In the genomic region with DNA sequence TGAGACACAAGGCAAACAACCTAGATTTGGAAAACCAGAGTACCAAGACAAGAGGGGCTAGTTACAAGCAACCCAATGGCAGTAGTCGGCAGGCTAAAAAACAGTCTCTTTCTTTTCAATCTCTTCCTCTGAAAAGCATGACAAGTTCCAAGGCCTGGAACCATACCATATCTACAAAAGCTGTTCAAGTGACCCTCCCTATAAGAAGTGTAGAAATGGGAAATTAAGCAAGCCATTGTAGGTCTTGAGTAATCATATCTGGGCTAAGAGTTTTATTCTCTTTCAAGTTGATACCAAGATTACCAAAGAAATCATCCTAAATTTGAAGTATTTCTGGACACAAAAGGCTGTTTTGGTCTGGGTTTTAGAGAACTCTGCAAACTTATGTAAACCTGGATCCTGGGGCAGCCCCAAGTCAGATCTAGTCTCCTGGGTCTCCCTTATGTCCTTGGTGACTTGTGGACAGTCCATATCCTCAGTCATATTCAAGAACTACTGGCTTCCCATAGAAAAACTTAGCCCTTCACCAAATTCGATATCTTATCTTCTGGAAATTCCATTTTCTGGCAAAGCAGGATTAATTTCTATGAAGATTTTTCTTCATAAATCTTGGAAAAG, we compare ENCODE assay signal across 20 cellular contexts. TPM values are rescaled to one million over a fixed set of nuclear protein-coding genes. Genes with fewer than 3 reads are reported as not detected.
"Had no signal": no experiment of that assay in that cellular context is flagged by ENCODE, and none has a peak within 500 bp of the region (broad histone marks: within the 10 kb centered on the region; RNA-seq: fewer than 3 reads in every experiment).

No MANE protein-coding gene starts in this region.

- H3K36me3 ChIP-seq: heart right ventricle, ovary, upper lobe of left lung, WERI-Rb-1 had no signal

- ATAC-seq: activated CD4-positive, alpha-beta T cell treated with anti-CD3 and anti-CD28 coated beads for 36 hours; activated CD8-positive, alpha-beta T cell treated with anti-CD3 and anti-CD28 coated beads for 36 hours; activated naive CD8-positive, alpha-beta T cell treated with anti-CD3 and anti-CD28 coated beads, Interleukin-2, amount 50 U/mL, for 24 hours; effector memory CD8-positive, alpha-beta T cell; foreskin keratinocyte; left lobe of liver; stimulated activated memory B cell treated with anti-CD40 and anti-IgM and Interleukin-4, amounts not matched to agents 10 μg/mL and 1 μg/mL and 100 μg/mL, for 72 hours; T-cell had no signal

- H3K9me3 Mint-ChIP-seq: activated CD8-positive, alpha-beta T cell treated with anti-CD3 and anti-CD28 coated beads for 36 hours; activated naive CD8-positive, alpha-beta T cell treated with anti-CD3 and anti-CD28 coated beads, Interleukin-2, amount 50 U/mL, for 24 hours; dendritic cell treated with granulocyte-macrophage colony-stimulating factor and Interleukin-4, amounts not matched to agents 40 ng/mL and 50 ng/mL, for 4 days; nephron; T-cell had no signal

- H3K4me3 Mint-ChIP-seq: activated CD4-positive, alpha-beta T cell treated with anti-CD3 and anti-CD28 coated beads for 36 hours; activated CD8-positive, alpha-beta T cell treated with anti-CD3 and anti-CD28 coated beads for 36 hours; activated naive CD8-positive, alpha-beta T cell treated with anti-CD3 and anti-CD28 coated beads, Interleukin-2, amount 50 U/mL, for 24 hours; dendritic cell treated with granulocyte-macrophage colony-stimulating factor and Interleukin-4, amounts not matched to agents 40 ng/mL and 50 ng/mL, for 4 days; effector memory CD8-positive, alpha-beta T cell; nephron; stimulated activated memory B cell treated with anti-CD40 and anti-IgM and Interleukin-4, amounts not matched to agents 10 μg/mL and 1 μg/mL and 100 μg/mL, for 72 hours; T-cell had no signal

- H3K4me3 ChIP-seq: heart right ventricle, ovary, upper lobe of left lung had no signal

- DNase-seq: activated CD4-positive, alpha-beta T cell treated with anti-CD3 and anti-CD28 coated beads for 36 hours; activated CD8-positive, alpha-beta memory T cell treated with anti-CD3 and anti-CD28 coated beads, Interleukin-2, amount 50 U/mL, for 48 hours; activated CD8-positive, alpha-beta T cell treated with anti-CD3 and anti-CD28 coated beads for 36 hours; activated naive CD8-positive, alpha-beta T cell treated with anti-CD3 and anti-CD28 coated beads, Interleukin-2, amount 50 U/mL, for 24 hours; effector memory CD8-positive, alpha-beta T cell; foreskin keratinocyte; heart right ventricle; islet precursor cell; mesendoderm; ovary; small intestine; T-cell; T1000; upper lobe of left lung; WERI-Rb-1 had no signal

- H3K36me3 Mint-ChIP-seq: stimulated activated memory B cell treated with anti-CD40 and anti-IgM and Interleukin-4, amounts not matched to agents 10 μg/mL and 1 μg/mL and 100 μg/mL, for 72 hours; T-cell had no signal

- H3K9me3 ChIP-seq: heart right ventricle, ovary, upper lobe of left lung had no signal

- H3K4me1 Mint-ChIP-seq: activated CD4-positive, alpha-beta T cell treated with anti-CD3 and anti-CD28 coated beads for 36 hours; activated naive CD8-positive, alpha-beta T cell treated with anti-CD3 and anti-CD28 coated beads, Interleukin-2, amount 50 U/mL, for 24 hours; stimulated activated memory B cell treated with anti-CD40 and anti-IgM and Interleukin-4, amounts not matched to agents 10 μg/mL and 1 μg/mL and 100 μg/mL, for 72 hours; T-cell had no signal

- H3K27ac Mint-ChIP-seq: activated CD4-positive, alpha-beta T cell treated with anti-CD3 and anti-CD28 coated beads for 36 hours; activated CD8-positive, alpha-beta T cell treated with anti-CD3 and anti-CD28 coated beads for 36 hours; activated naive CD8-positive, alpha-beta T cell treated with anti-CD3 and anti-CD28 coated beads, Interleukin-2, amount 50 U/mL, for 24 hours; dendritic cell treated with granulocyte-macrophage colony-stimulating factor and Interleukin-4, amounts not matched to agents 40 ng/mL and 50 ng/mL, for 4 days; effector memory CD8-positive, alpha-beta T cell; nephron; stimulated activated memory B cell treated with anti-CD40 and anti-IgM and Interleukin-4, amounts not matched to agents 10 μg/mL and 1 μg/mL and 100 μg/mL, for 72 hours; T-cell had no signal

- H3K27ac ChIP-seq: epithelial cell of prostate, foreskin keratinocyte, ovary, WERI-Rb-1 had no signal

- H3K27me3 ChIP-seq: foreskin keratinocyte, heart right ventricle, ovary, upper lobe of left lung had no signal

- H3K4me1 ChIP-seq: foreskin keratinocyte had no signal

- H3K27me3 Mint-ChIP-seq: dendritic cell treated with granulocyte-macrophage colony-stimulating factor and Interleukin-4, amounts not matched to agents 40 ng/mL and 50 ng/mL, for 4 days had no signal

RNA-seq across cellular contexts. Expression of gene FMO3, which starts 24.7 kb away (rescaled TPM):
- total RNA-seq: activated CD4-positive, alpha-beta T cell treated with anti-CD3 and anti-CD28 coated beads for 36 hours; activated CD8-positive, alpha-beta T cell treated with anti-CD3 and anti-CD28 coated beads for 36 hours; foreskin keratinocyte had no signal
- polyA plus RNA-seq: foreskin keratinocyte had no signal
